6 cellular contexts compared by ENCODE assay signal in genomic region chr11:65047581-65048422, GRCh38. TPM values are rescaled to one million over a fixed set of nuclear protein-coding genes. Genes with fewer than 3 reads are reported as not detected.
DNase-seq lines count a peak whose midpoint lies in the region; ATAC-seq lines count a peak whose summit lies in the region.

No MANE protein-coding gene starts in this region.

- H3K4me3 ChIP-seq in HUES6 (ENCODE audit: low read depth, low read length), result peak overlapping the region; percentile 25; the same call in 1 of the 2 replicates

- intact Hi-C loops in sciatic nerve (cut with DNase I), result no loop called here

- peaks cover 29% of the 10 kb centered on the region for H3K36me3 ChIP-seq in HUES6 (ENCODE audit: control insufficient read depth, insufficient read depth, low read length)

- H3K27me3 ChIP-seq in HUES6 (ENCODE audit: control insufficient read depth, insufficient read depth, low read length), result no peaks in the 10 kb centered on the region

- peak overlapping the region; percentile 64 to 76 for H3K4me3 Mint-ChIP-seq in effector memory CD8-positive, alpha-beta T cell

- peaks cover 6 to 7% of the 10 kb centered on the region in 2 donors for H3K4me1 Mint-ChIP-seq in effector memory CD8-positive, alpha-beta T cell (ENCODE audit: low read depth in 2 of 2)

- no peaks in the 10 kb centered on the region for H3K9me3 Mint-ChIP-seq in effector memory CD8-positive, alpha-beta T cell

- peaks cover 0 to 5% of the 10 kb centered on the region in 2 donors for H3K27me3 Mint-ChIP-seq in effector memory CD8-positive, alpha-beta T cell

- H3K27ac ChIP-seq in HUES6 (ENCODE audit: low read depth, low read length), result no peak overlapping the region

- H3K27ac Mint-ChIP-seq in effector memory CD8-positive, alpha-beta T cell, result peak overlapping the region; percentile 6 to 66

- no peak for DNase-seq in effector memory CD8-positive, alpha-beta T cell
- peak; percentile 71 for DNase-seq in sciatic nerve (ENCODE audit: low spot score)
- no peak for DNase-seq in NCI-H1105 (lab: John Stamatoyannopoulos, UW)
- no peak for DNase-seq in ecto neural progenitor cell (ENCODE audit: low spot score)

- no peaks in the 10 kb centered on the region for H3K9me3 ChIP-seq in HUES6 (ENCODE audit: control insufficient read depth, insufficient read depth, low read depth, low read length)

- ATAC-seq in effector memory CD8-positive, alpha-beta T cell (replicated peaks), result peak; percentile 44
- ATAC-seq in sciatic nerve, result peak; percentile 61
- no peak for ATAC-seq in HG02884 (IDR thresholded peaks at IDR 0.05; ENCODE audit: unreplicated experiment)

- no peak overlapping the region for H3K9ac ChIP-seq in HUES6 (ENCODE audit: low read length)

- peaks cover 2% of the 10 kb centered on the region for H3K36me3 Mint-ChIP-seq in effector memory CD8-positive, alpha-beta T cell (ENCODE audit: insufficient read depth)

- no peaks in the 10 kb centered on the region for H3K4me1 ChIP-seq in HUES6 (ENCODE audit: control insufficient read depth, insufficient read depth, low read length)

RNA-seq across cellular contexts. Expression of gene SAC3D1, which starts 6.8 kb away (rescaled TPM):
- total RNA-seq in sciatic nerve, result 4.9 TPM

RNA-seq across cellular contexts. Expression of gene NAALADL1, which starts 10.6 kb away (rescaled TPM):
- 14.7 TPM for total RNA-seq in sciatic nerve

RNA-seq across cellular contexts. Expression of gene SNX15, which starts 20.6 kb away (rescaled TPM):
- total RNA-seq in sciatic nerve, result 34.4 TPM

RNA-seq across cellular contexts. Expression of gene ARL2, which starts 33.8 kb away (rescaled TPM):
- 130 TPM for total RNA-seq in sciatic nerve

RNA-seq across cellular contexts. Expression of gene CDCA5, which starts 36.0 kb away (rescaled TPM):
- total RNA-seq in sciatic nerve, result 0.71 TPM
